Comparison of ENCODE assay signal across 8 cellular contexts in the genomic region with DNA sequence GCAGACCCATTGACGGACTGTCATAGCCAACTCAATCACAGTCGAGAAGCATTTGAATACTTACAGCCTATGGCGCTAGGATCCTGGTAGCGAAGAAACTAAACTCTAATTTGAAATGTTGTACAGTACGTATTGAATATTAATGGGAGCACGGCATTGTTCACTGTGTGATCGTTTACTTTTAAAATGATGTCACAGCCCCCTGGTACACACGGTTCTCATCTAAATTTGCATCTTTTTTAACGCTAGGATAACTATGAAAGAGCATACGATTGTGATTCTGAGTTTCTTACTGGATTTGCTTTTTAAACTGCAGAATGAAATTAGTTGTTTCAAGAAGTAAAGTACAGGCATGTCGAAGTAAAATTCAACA. TPM values are rescaled to one million over a fixed set of nuclear protein-coding genes. Genes with fewer than 3 reads are reported as not detected.
A peak's percentile ranks its signal among the peaks of the same experiment; 100 is the strongest.
DNase-seq lines count a peak whose midpoint lies in the region; ATAC-seq and TF ChIP-seq lines count a peak whose summit lies in the region.

No MANE protein-coding gene starts in this region.

- H3K9me3 ChIP-seq in DOHH2 (ENCODE audit: control insufficient read depth, insufficient read depth, low read length) (no peaks in the 10 kb centered on the region), adipocyte (ENCODE audit: control insufficient read depth, low read length) (no peaks in the 10 kb centered on the region), lower lobe of right lung (no peaks in the 10 kb centered on the region)

- intact Hi-C loops in lower lobe of right lung (cut with DNase I) = no loop called here

- no peaks in the 10 kb centered on the region for H4K20me1 ChIP-seq in DOHH2 (ENCODE audit: control insufficient read depth, insufficient read depth, low read depth, low read length)

- DNase-seq in HFFc6 (no peak), adipocyte (ENCODE audit: low read depth) (no peak), lower lobe of right lung (no peak), Kasumi-1 (lab: John Stamatoyannopoulos, UW) (no peak), occipital lobe (lab: John Stamatoyannopoulos, UW) (no peak), T-helper 9 cell (no peak)

- H3K4me1 Mint-ChIP-seq in HFFc6 (ENCODE audit: low read depth) = peaks cover 25% of the 10 kb centered on the region

- ATAC-seq in lower lobe of right lung = peak; percentile 1 to 21

- peak overlapping the region; percentile 67 for H3K4me2 ChIP-seq in DOHH2 (ENCODE audit: low read length)

- peaks cover 8% of the 10 kb centered on the region for H3F3A ChIP-seq in DOHH2 (ENCODE audit: control insufficient read depth, insufficient read depth)

- H3K79me2 ChIP-seq in DOHH2 (ENCODE audit: control insufficient read depth, low read length) = peaks cover 44% of the 10 kb centered on the region

- 93% methylated on average over 11 of the region's 11 CpGs for WGBS in urinary bladder

- H3K9me3 Mint-ChIP-seq in HFFc6 = no peaks in the 10 kb centered on the region

- peak overlapping the region; percentile 98 for H3K4me3 Mint-ChIP-seq in HFFc6

- peak overlapping the region; percentile 81 for H3K27ac Mint-ChIP-seq in HFFc6

- peaks cover 2% of the 10 kb centered on the region for H3K27me3 Mint-ChIP-seq in HFFc6 (ENCODE audit: insufficient read depth)

- H3K4me3 ChIP-seq in DOHH2 (ENCODE audit: low read length) (peak overlapping the region; percentile 75), adipocyte (ENCODE audit: low read length) (peak overlapping the region; percentile 91), lower lobe of right lung (peak overlapping the region; percentile 90), urinary bladder (ENCODE audit: low read depth, low read length) (peak overlapping the region; percentile 91)

- H3K9me2 ChIP-seq in DOHH2 (replicated peaks; ENCODE audit: control insufficient read depth, low read length) = no peaks in the 10 kb centered on the region

- H3K9ac ChIP-seq in adipocyte (ENCODE audit: low read length) = peak overlapping the region; percentile 96

- TF ChIP-seq CTCF in DOHH2 (IDR thresholded peaks at IDR 0.05; ENCODE audit: low read depth, low read length, poor library complexity, severe bottlenecking) (no peak), HFFc6 (IDR thresholded peaks at IDR 0.05) (no peak), lower lobe of right lung (IDR thresholded peaks at IDR 0.05) (no peak)

- peaks cover 28% of the 10 kb centered on the region for H3K4me1 ChIP-seq in DOHH2 (ENCODE audit: control insufficient read depth, low read length)
- H3K4me1 ChIP-seq in adipocyte (ENCODE audit: control insufficient read depth, insufficient read depth, low read length) = peaks cover 24% of the 10 kb centered on the region
- H3K4me1 ChIP-seq in lower lobe of right lung = peaks cover 21% of the 10 kb centered on the region
- no peaks in the 10 kb centered on the region for H3K4me1 ChIP-seq in urinary bladder (ENCODE audit: insufficient read depth)

- peaks cover 10% of the 10 kb centered on the region for H3K36me3 ChIP-seq in DOHH2 (ENCODE audit: control insufficient read depth, low read length)
- H3K36me3 ChIP-seq in adipocyte (ENCODE audit: control insufficient read depth, insufficient read depth, low read length, severe bottlenecking) = no peaks in the 10 kb centered on the region
- H3K36me3 ChIP-seq in lower lobe of right lung = no peaks in the 10 kb centered on the region
- H3K36me3 ChIP-seq in urinary bladder (ENCODE audit: insufficient read depth) = no peaks in the 10 kb centered on the region

- no peaks in the 10 kb centered on the region for H3K27me3 ChIP-seq in DOHH2 (ENCODE audit: control insufficient read depth, low read length)
- no peaks in the 10 kb centered on the region for H3K27me3 ChIP-seq in adipocyte (replicated peaks; ENCODE audit: control insufficient read depth, insufficient read depth, low read length)
- H3K27me3 ChIP-seq in lower lobe of right lung (ENCODE audit: low read depth) = no peaks in the 10 kb centered on the region

- no peaks in the 10 kb centered on the region for H3K36me3 Mint-ChIP-seq in HFFc6 (ENCODE audit: low read depth)

- H3K27ac ChIP-seq in DOHH2 (ENCODE audit: low read depth, low read length) = peak overlapping the region; percentile 68
- H3K27ac ChIP-seq in lower lobe of right lung = peak overlapping the region; percentile 96
- H3K27ac ChIP-seq in urinary bladder (ENCODE audit: low read depth) = peak overlapping the region; percentile 97

RNA-seq across cellular contexts. Expression of gene NAPEPLD, which starts 0.9 kb away (rescaled TPM):
- 1 to 10 TPM; 3.4 to 5.3 (median 4.4) TPM for total RNA-seq in HFFc6 (2021; fragmentation: NEBNext Ultra II Directional; extraction: Animal tissue kit (Norgen Biotek cat#: 25700))
- total RNA-seq in lower lobe of right lung = 16.2 TPM
- 33.2 TPM for total RNA-seq in urinary bladder
- 5.2 TPM for polyA plus RNA-seq in urinary bladder
- total RNA-seq in occipital lobe = 20.9 TPM
